6 cellular contexts compared by ENCODE assay signal in the genomic region with DNA sequence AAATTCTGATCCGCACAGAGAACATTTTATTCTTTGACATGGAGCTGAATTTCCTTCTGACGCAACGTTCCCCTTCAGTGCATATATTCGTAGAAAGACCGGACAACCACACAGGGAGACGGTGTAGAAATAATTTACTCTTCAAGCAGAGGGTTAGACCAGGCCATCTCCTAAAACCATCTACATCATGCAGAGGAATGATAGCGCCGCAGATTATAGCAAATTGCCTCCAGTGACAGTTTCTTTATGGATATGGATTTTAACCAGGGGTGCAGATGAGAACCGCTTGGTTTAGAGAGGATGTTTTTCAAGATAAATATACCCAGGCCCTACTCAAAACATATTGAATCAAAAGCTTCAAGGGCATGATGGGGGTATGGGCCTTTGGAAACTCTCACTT.
"Had no signal": no experiment of that assay in that cellular context is flagged by ENCODE, and none has a peak within 500 bp of the region (broad histone marks: within the 10 kb centered on the region; RNA-seq: fewer than 3 reads in every experiment).

No MANE protein-coding gene starts in this region.

- H3K4me3 ChIP-seq: K562 had no signal

- ATAC-seq: HepG2, K562 had no signal

- H3K27ac ChIP-seq: HL-60 had no signal

- DNase-seq: IMR-90, KBM-7, KG1 had no signal
